In the genomic region with DNA sequence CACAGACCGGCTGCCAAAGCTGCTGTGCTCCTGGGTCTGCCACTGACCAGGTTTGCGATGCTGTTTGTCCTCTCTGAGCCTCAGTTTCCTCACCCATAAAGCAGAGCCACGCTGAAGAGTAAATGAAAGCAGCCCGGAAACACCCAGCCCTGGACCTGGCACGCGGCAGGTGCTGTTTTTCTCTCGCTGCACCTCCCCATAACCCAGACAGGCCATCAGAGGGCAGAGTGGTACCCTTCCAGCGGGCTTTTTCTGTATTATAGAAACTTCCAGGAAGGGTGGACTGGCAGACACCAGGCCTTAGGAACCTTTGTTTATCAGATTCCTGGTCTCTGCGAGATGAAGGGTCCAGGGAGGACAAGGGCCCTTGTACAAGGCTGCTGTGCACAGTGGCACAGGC, we compare ENCODE assay signal across 14 cellular contexts. TPM values are rescaled to one million over a fixed set of nuclear protein-coding genes. Genes with fewer than 3 reads are reported as not detected.
DNase-seq lines count a peak whose midpoint lies in the region; FAIRE-seq and TF ChIP-seq lines count a peak whose summit lies in the region.
"Had no signal": no experiment of that assay in that cellular context is flagged by ENCODE, and none has a peak within 500 bp of the region (broad histone marks: within the 10 kb centered on the region; RNA-seq: fewer than 3 reads in every experiment).

No MANE protein-coding gene starts in this region.

- no peak overlapping the region for H3K4me3 ChIP-seq in mammary epithelial cell (replicated peaks in 1 of 3; ENCODE audit: insufficient read depth in 1 of 3, low read depth in 2 of 3, low read length in 3 of 3)
- no peak overlapping the region for H3K4me3 ChIP-seq in epithelial cell of esophagus (ENCODE audit: low read length)
- no peak overlapping the region for H3K4me3 ChIP-seq in small intestine (ENCODE audit: low read depth in 1 of 2, low read length in 2 of 2)

- H3K4me1 Mint-ChIP-seq in MCF 10A (ENCODE audit: insufficient read depth, unreplicated experiment): no peaks in the 10 kb centered on the region
- H3K4me1 Mint-ChIP-seq: activated CD4-positive, alpha-beta T cell treated with anti-CD3 and anti-CD28 coated beads for 36 hours; activated naive CD4-positive, alpha-beta T cell treated with anti-CD3 and anti-CD28 coated beads, Interleukin-2, amount 50 U/mL, for 24 hours had no signal

- no peak overlapping the region for H3K27ac Mint-ChIP-seq in MCF 10A (ENCODE audit: low read depth, unreplicated experiment)
- H3K27ac Mint-ChIP-seq: activated CD4-positive, alpha-beta T cell treated with anti-CD3 and anti-CD28 coated beads for 36 hours; activated naive CD4-positive, alpha-beta T cell treated with anti-CD3 and anti-CD28 coated beads, Interleukin-2, amount 50 U/mL, for 24 hours had no signal

- CTCF ChIA-PET in MCF 10A (lab: Yijun Ruan, JAX) (no interaction called here), mammary epithelial cell (lab: Charles Lee; ENCODE audit: low non-redundant PET) (no interaction called here)

- dilution Hi-C loops in mammary epithelial cell (cut with HindIII; ENCODE audit: low sequenced_read_pairs): no loop called here

- 83% methylated on average over 9 of the region's 9 CpGs for WGBS in mammary epithelial cell (ENCODE audit: low coverage, missing lambda C conversion rate)
- WGBS in small intestine, 3 donors: 5 to 34% (median 18%) methylated on average over 9 of the region's 9 CpGs

- POLR2A ChIA-PET in MCF 10A (lab: Yijun Ruan, JAX): no interaction called here

- no peaks in the 10 kb centered on the region for H3K36me3 Mint-ChIP-seq in MCF 10A (ENCODE audit: insufficient read depth, unreplicated experiment)
- H3K36me3 Mint-ChIP-seq: activated naive CD4-positive, alpha-beta T cell treated with anti-CD3 and anti-CD28 coated beads, Interleukin-2, amount 50 U/mL, for 24 hours had no signal

- H3K4me2 ChIP-seq in mammary epithelial cell (ENCODE audit: insufficient read depth, low read depth, low read length): no peak overlapping the region

- FAIRE-seq in small intestine (lab: Jason Lieb, UNC): no peak
- FAIRE-seq: GM18507, RCC 7860 had no signal

- DNase-seq in MCF 10A (ENCODE audit: unreplicated experiment) (peak; percentile 19), mammary epithelial cell (no peak), NCI-H526 treated with DMSO at 0.1 percent for 48 hours (lab: John Stamatoyannopoulos, UW) (peak; percentile 24), epithelial cell of esophagus (ENCODE audit: low read depth) (no peak), small intestine (peak; percentile 43), NCI-H2029 treated with DMSO at 0.1 percent for 48 hours (lab: John Stamatoyannopoulos, UW) (no peak), ureter (ENCODE audit: low spot score) (no peak)
- DNase-seq in effector CD4-positive, alpha-beta T cell: no peak
- DNase-seq: activated CD4-positive, alpha-beta T cell treated with anti-CD3 and anti-CD28 coated beads for 36 hours; kidney glomerular epithelial cell; retina had no signal

- no peaks in the 10 kb centered on the region for H3K4me1 ChIP-seq in mammary epithelial cell (ENCODE audit: insufficient read depth, low read length)
- no peaks in the 10 kb centered on the region for H3K4me1 ChIP-seq in small intestine (ENCODE audit: control insufficient read depth in 2 of 2, insufficient read depth in 1 of 2, low read depth in 1 of 2, low read length in 1 of 2)

- H3K9ac ChIP-seq in mammary epithelial cell (ENCODE audit: insufficient read depth, low read length): no peak overlapping the region

- H3K9me3 Mint-ChIP-seq in MCF 10A (ENCODE audit: unreplicated experiment): no peaks in the 10 kb centered on the region
- H3K9me3 Mint-ChIP-seq: activated naive CD4-positive, alpha-beta T cell treated with anti-CD3 and anti-CD28 coated beads, Interleukin-2, amount 50 U/mL, for 24 hours had no signal

- no peak overlapping the region for H2AFZ ChIP-seq in mammary epithelial cell (ENCODE audit: low read depth, low read length)

- BruUV-seq in MCF 10A (replicated peaks; lab: Mats Ljungman, UMichigan) (no TSS peak), mammary epithelial cell (replicated peaks; lab: Mats Ljungman, UMichigan) (no TSS peak)

- H3K36me3 ChIP-seq in mammary epithelial cell (ENCODE audit: insufficient read depth, low read length): no peaks in the 10 kb centered on the region
- no peaks in the 10 kb centered on the region for H3K36me3 ChIP-seq in small intestine (ENCODE audit: control insufficient read depth in 2 of 2, insufficient read depth in 2 of 2, low read length in 2 of 2)

- TF ChIP-seq CTCF in MCF 10A (IDR thresholded peaks at IDR 0.05; ENCODE audit: unreplicated experiment): peak; percentile 31
- peak in 1 of 2 donors; percentile 13 for TF ChIP-seq CTCF in mammary epithelial cell (conservative IDR thresholded peaks at IDR 0.05 in 1 of 2, IDR thresholded peaks at IDR 0.05 in 1 of 2; ENCODE audit: extremely low read depth in 1 of 2, insufficient read depth in 1 of 2, low read depth in 1 of 2, low read length in 2 of 2)
- peak; percentile 29 for TF ChIP-seq CTCF in epithelial cell of esophagus (IDR thresholded peaks at IDR 0.05; ENCODE audit: insufficient read depth, low read depth, low read length, missing control alignments)

- H3K9me3 ChIP-seq in mammary epithelial cell (replicated peaks; ENCODE audit: insufficient read depth, low read length) (no peaks in the 10 kb centered on the region), small intestine (ENCODE audit: control insufficient read depth, low read depth) (no peaks in the 10 kb centered on the region)

- no peaks in the 10 kb centered on the region for H4K20me1 ChIP-seq in mammary epithelial cell (ENCODE audit: insufficient read depth, low read length)

- H3K4me3 Mint-ChIP-seq in MCF 10A (ENCODE audit: unreplicated experiment): no peak overlapping the region
- H3K4me3 Mint-ChIP-seq: activated CD4-positive, alpha-beta T cell treated with anti-CD3 and anti-CD28 coated beads for 36 hours; activated naive CD4-positive, alpha-beta T cell treated with anti-CD3 and anti-CD28 coated beads, Interleukin-2, amount 50 U/mL, for 24 hours had no signal

- no peak overlapping the region for H3K27ac ChIP-seq in mammary epithelial cell (ENCODE audit: insufficient read depth, low read depth, low read length)
- no peak overlapping the region for H3K27ac ChIP-seq in small intestine (ENCODE audit: low read depth in 1 of 2, low read length in 1 of 2)

- in situ Hi-C loops in mammary epithelial cell (cut with MboI; ENCODE audit: low sequenced_read_pairs in 2 of 2): no loop called here

- H3K27me3 ChIP-seq in mammary epithelial cell (ENCODE audit: insufficient read depth, low read length) (peaks cover 2% of the 10 kb centered on the region), small intestine (ENCODE audit: control insufficient read depth in 2 of 2, insufficient read depth in 2 of 2, low read length in 2 of 2) (peaks cover 0 to 26% of the 10 kb centered on the region in 2 donors)

- intact Hi-C loops in MCF 10A (cut with micrococcal nuclease): no loop called here
- intact Hi-C loops in mammary epithelial cell (cut with micrococcal nuclease): no loop called here

- H3K79me2 ChIP-seq in mammary epithelial cell (ENCODE audit: insufficient read depth, low read length): no peaks in the 10 kb centered on the region

- peaks cover 64% of the 10 kb centered on the region for H3K27me3 Mint-ChIP-seq in MCF 10A (ENCODE audit: insufficient read depth, unreplicated experiment)

RNA-seq across cellular contexts. Expression of gene FGF19, which starts 17.9 kb away (rescaled TPM):
- not detected in 2 replicates for total RNA-seq in MCF 10A (2022)
- total RNA-seq in mammary epithelial cell: under 1 TPM in 1 of 2 donors, not detected in 1; 0.35 TPM
- 0.02 TPM for polyA plus RNA-seq in mammary epithelial cell
- not detected for polyA minus RNA-seq in mammary epithelial cell
- polyA plus RNA-seq in small intestine: under 1 TPM in 1 of 3 donors, not detected in 2; 0.37 TPM
- total RNA-seq in ureter: not detected

RNA-seq across cellular contexts. Expression of gene LTO1, which starts 46.6 kb away (rescaled TPM):
- 31.5 and 34.2 TPM in 2 replicates for total RNA-seq in MCF 10A (2022)
- total RNA-seq in mammary epithelial cell: 10 to 100 TPM; 20.2 to 34.4 TPM
- polyA plus RNA-seq in mammary epithelial cell: 15.9 TPM
- 8.8 TPM for polyA minus RNA-seq in mammary epithelial cell
- polyA plus RNA-seq in small intestine: 10 to 100 TPM; 14.6 to 18.6 (median 16.8) TPM
- total RNA-seq in ureter: 42.1 TPM

RNA-seq across cellular contexts. Expression of gene FGF4, which starts 53.4 kb away (rescaled TPM):
- total RNA-seq in MCF 10A (2022) (not detected in 2 replicates), mammary epithelial cell (not detected), ureter (not detected)
- polyA plus RNA-seq in mammary epithelial cell (not detected), small intestine (under 1 TPM in 1 of 3 donors, not detected in 2; 0.01 TPM)
- not detected for polyA minus RNA-seq in mammary epithelial cell
- total RNA-seq: activated CD4-positive, alpha-beta T cell treated with anti-CD3 and anti-CD28 coated beads for 36 hours had no signal

Comparison
In these comparisons a context has a peak if more than half of its experiments do, and no peak if none do; other contexts are left out.
1. DNase-seq: peak in MCF 10A (single experiment), NCI-H526 treated with DMSO at 0.1 percent for 48 hours (single experiment) and small intestine (single experiment); none in mammary epithelial cell (single experiment), epithelial cell of esophagus (single experiment), effector CD4-positive, alpha-beta T cell (single experiment), NCI-H2029 treated with DMSO at 0.1 percent for 48 hours (single experiment) and ureter (single experiment).